ENCODE assay signal across 10 cellular contexts in genomic region chr3:171846594-171846993, GRCh38. TPM values are rescaled to one million over a fixed set of nuclear protein-coding genes. Genes with fewer than 3 reads are reported as not detected.
DNase-seq lines count a peak whose midpoint lies in the region; ATAC-seq and TF ChIP-seq lines count a peak whose summit lies in the region.
"Had no signal": no experiment of that assay in that cellular context is flagged by ENCODE, and none has a peak within 500 bp of the region (broad histone marks: within the 10 kb centered on the region; RNA-seq: fewer than 3 reads in every experiment).

No MANE protein-coding gene starts in this region.

- CTCF ChIA-PET in CD8-positive, alpha-beta memory T cell (lab: Charles Lee) = no interaction called here

- H3K9me3 Mint-ChIP-seq in CD8-positive, alpha-beta memory T cell = no peaks in the 10 kb centered on the region

- H3K27ac ChIP-seq in CD8-positive, alpha-beta memory T cell (ENCODE audit: low read depth, low read length) = no peak overlapping the region
- H3K27ac ChIP-seq: hepatocyte, thyroid gland had no signal

- ATAC-seq in GM18508 (IDR thresholded peaks at IDR 0.05; ENCODE audit: insufficient read depth, unreplicated experiment) = peak; percentile 98
- ATAC-seq in GM21576 (IDR thresholded peaks at IDR 0.05; ENCODE audit: unreplicated experiment) = peak; percentile 96
- peak; percentile 97 for ATAC-seq in HG03460 (IDR thresholded peaks at IDR 0.05; ENCODE audit: unreplicated experiment)
- ATAC-seq in Right ventricle myocardium superior (ENCODE audit: poor library complexity) = no peak

- no peaks in the 10 kb centered on the region for H3K4me1 ChIP-seq in CD8-positive, alpha-beta memory T cell (ENCODE audit: insufficient read depth, low read length)

- no peak overlapping the region for H3K4me3 ChIP-seq in epithelial cell of esophagus (ENCODE audit: low read length)
- H3K4me3 ChIP-seq in CD8-positive, alpha-beta memory T cell (ENCODE audit: low read length) = no peak overlapping the region
- H3K4me3 ChIP-seq: hepatocyte, thyroid gland had no signal

- no peak overlapping the region for H3K4me3 Mint-ChIP-seq in CD8-positive, alpha-beta memory T cell

- no peak overlapping the region for H3K27ac Mint-ChIP-seq in CD8-positive, alpha-beta memory T cell

- intact Hi-C loops in Right ventricle myocardium superior (cut with DNase I) = no loop called here

- peak; percentile 39 for DNase-seq in epithelial cell of esophagus (ENCODE audit: low read depth)
- DNase-seq in medulla oblongata (ENCODE audit: extremely low spot score) = no peak
- DNase-seq in Right ventricle myocardium superior = no peak
- DNase-seq in CD8-positive, alpha-beta memory T cell = no peak
- no peak for DNase-seq in erythroblast (lab: John Stamatoyannopoulos, UW)
- DNase-seq: thyroid gland had no signal

- no peak for TF ChIP-seq CTCF in epithelial cell of esophagus (IDR thresholded peaks at IDR 0.05; ENCODE audit: insufficient read depth, low read depth, low read length, missing control alignments)

- H3K36me3 ChIP-seq in CD8-positive, alpha-beta memory T cell (ENCODE audit: insufficient read depth, low read length) = no peaks in the 10 kb centered on the region
- H3K36me3 ChIP-seq: thyroid gland had no signal

- peaks cover 0 to 6% of the 10 kb centered on the region in 2 donors for H3K27me3 Mint-ChIP-seq in CD8-positive, alpha-beta memory T cell

- no peaks in the 10 kb centered on the region for H3K9me3 ChIP-seq in CD8-positive, alpha-beta memory T cell (ENCODE audit: low read length)
- H3K9me3 ChIP-seq: thyroid gland had no signal

- H3K4me1 Mint-ChIP-seq in CD8-positive, alpha-beta memory T cell = peaks cover 0 to 10% (median 0%) of the 10 kb centered on the region in 3 donors

- no peaks in the 10 kb centered on the region for H3K27me3 ChIP-seq in CD8-positive, alpha-beta memory T cell (ENCODE audit: insufficient read depth, low read length, poor library complexity, severe bottlenecking)
- H3K27me3 ChIP-seq: hepatocyte, thyroid gland had no signal

- no peak for TF ChIP-seq POLR2A in erythroblast (IDR thresholded peaks at IDR 0.05; ENCODE audit: low read length)

- peaks cover 0 to 3% (median 0%) of the 10 kb centered on the region in 3 donors for H3K36me3 Mint-ChIP-seq in CD8-positive, alpha-beta memory T cell

- POLR2A ChIA-PET in CD8-positive, alpha-beta memory T cell (lab: Charles Lee) = no interaction called here

RNA-seq across cellular contexts. Expression of gene TMEM212, which starts 3.4 kb away (rescaled TPM):
- total RNA-seq in Right ventricle myocardium superior = not detected
- not detected for total RNA-seq in CD8-positive, alpha-beta memory T cell
- polyA plus RNA-seq in CD8-positive, alpha-beta memory T cell = not detected
- total RNA-seq: hepatocyte, thyroid gland had no signal
- polyA plus RNA-seq: hepatocyte had no signal

RNA-seq across cellular contexts. Expression of gene PLD1, which starts 36.3 kb away (rescaled TPM):
- 64.3 TPM for total RNA-seq in Right ventricle myocardium superior
- 1 to 10 TPM in 1 of 2 experiments, under 1 TPM in 1; 0.59 to 1.3 TPM for total RNA-seq in CD8-positive, alpha-beta memory T cell
- polyA plus RNA-seq in CD8-positive, alpha-beta memory T cell = 14.5 TPM

Comparison
In these comparisons a context has a peak if more than half of its experiments do, and no peak if none do; other contexts are left out.
1. RNA of gene PLD1, which starts 36.3 kb away (total RNA-seq): 64.3 TPM in Right ventricle myocardium superior (single experiment); 0.59 to 1.3 TPM in CD8-positive, alpha-beta memory T cell; every median in the first group is over 10 times any median in the second.